ENCODE assay signal across 1 cellular context in genomic region chr7:2355079-2356008, GRCh38.
A peak's percentile ranks its signal among the peaks of the same experiment; 100 is the strongest.
TF ChIP-seq lines count a peak whose summit lies in the region.

No MANE protein-coding gene starts in this region.

TF ChIP-seq in K562, 482 proteins besides CTCF, POLR2A, EP300 and RAD21 (continued from another document):
- no peak for TF ChIP-seq RREB1 (CRISPR knock-in tag; IDR thresholded peaks at IDR 0.05)
- TF ChIP-seq FOXK1 (CRISPR knock-in tag; IDR thresholded peaks at IDR 0.05; ENCODE audit: borderline replicate concordance) = 0 out of 2 replicates have a peak, but pooled peaks have one; percentile 40
- TF ChIP-seq STAG1 (CRISPR knock-in tag; IDR thresholded peaks at IDR 0.05; ENCODE audit: borderline replicate concordance) = 0 out of 2 replicates have a peak, but pooled peaks have one; percentile 5
- peak in 1 of 3 experiments; percentile 34; a peak in 1 of 6 replicates for TF ChIP-seq ZBTB11 (CRISPR knock-in tag; IDR thresholded peaks at IDR 0.05)
- no peak for TF ChIP-seq ZNF551 (CRISPR knock-in tag; IDR thresholded peaks at IDR 0.05)
- no peak for TF ChIP-seq DEAF1 (CRISPR knock-in tag; IDR thresholded peaks at IDR 0.05)
- TF ChIP-seq ZBTB8A (IDR thresholded peaks at IDR 0.05; ENCODE audit: partially characterized antibody) = no peak
- no peak for TF ChIP-seq ZBTB26 (CRISPR knock-in tag; IDR thresholded peaks at IDR 0.05)
- no peak for TF ChIP-seq ZNF75A (CRISPR knock-in tag; IDR thresholded peaks at IDR 0.05)
- no peak for TF ChIP-seq TRIM25 (IDR thresholded peaks at IDR 0.05; ENCODE audit: borderline replicate concordance)
- TF ChIP-seq CBX2 (IDR thresholded peaks at IDR 0.05; ENCODE audit: insufficient read depth, low read length, poor library complexity, severe bottlenecking) = no peak
- TF ChIP-seq PRDM10 (IDR thresholded peaks at IDR 0.05; ENCODE audit: partially characterized antibody) = peak; percentile 40
- TF ChIP-seq ZBTB7A (IDR thresholded peaks at IDR 0.05; ENCODE audit: borderline replicate concordance, control insufficient read depth, low read depth, low read length) = peak; percentile 28; the same call in 1 of the 2 replicates
- no peak for TF ChIP-seq KDM4B (IDR thresholded peaks at IDR 0.05; ENCODE audit: borderline replicate concordance in 2 of 2, low read depth in 1 of 2)
